ENCODE assay signal across 1 cellular context in genomic region chr1:180515857-180516388, GRCh38.
TF ChIP-seq lines count a peak whose summit lies in the region.

No MANE protein-coding gene starts in this region.

TF ChIP-seq in HepG2, 621 proteins besides CTCF, POLR2A, EP300 and RAD21 (continued from another document and continues in another):
- TF ChIP-seq AHDC1 (CRISPR knock-in tag; IDR thresholded peaks at IDR 0.05; ENCODE audit: borderline replicate concordance): no peak
- TF ChIP-seq ZNF234 (CRISPR knock-in tag; conservative IDR thresholded peaks at IDR 0.05): no peak
- 0 out of 2 replicates have a peak, but pooled peaks have one; percentile 27 for TF ChIP-seq ZNF335 (CRISPR knock-in tag; IDR thresholded peaks at IDR 0.05)
- no peak for TF ChIP-seq SRY (CRISPR knock-in tag; IDR thresholded peaks at IDR 0.05)
- no peak for TF ChIP-seq IRF9 (CRISPR knock-in tag; IDR thresholded peaks at IDR 0.05; ENCODE audit: borderline replicate concordance)
- TF ChIP-seq ZNF101 (CRISPR knock-in tag; IDR thresholded peaks at IDR 0.05; ENCODE audit: borderline replicate concordance, low read depth): no peak
- TF ChIP-seq ATM (IDR thresholded peaks at IDR 0.05; ENCODE audit: borderline replicate concordance): no peak
- TF ChIP-seq BATF2 (CRISPR knock-in tag; IDR thresholded peaks at IDR 0.05): no peak
- TF ChIP-seq ZFY (CRISPR knock-in tag; IDR thresholded peaks at IDR 0.05): peak; percentile 54
- TF ChIP-seq EEA1 (CRISPR knock-in tag; IDR thresholded peaks at IDR 0.05; ENCODE audit: borderline replicate concordance): no peak
- TF ChIP-seq ZFX (CRISPR knock-in tag; IDR thresholded peaks at IDR 0.05; ENCODE audit: low read depth): 0 out of 2 replicates have a peak, but pooled peaks have one; percentile 28
- TF ChIP-seq RAD51 (IDR thresholded peaks at IDR 0.05; ENCODE audit: borderline replicate concordance): no peak
- TF ChIP-seq HNF4A (CRISPR knock-in tag; IDR thresholded peaks at IDR 0.05): peak; percentile 13; the same call in 1 of the 2 replicates
- 0 out of 2 replicates have a peak, but pooled peaks have one; percentile 80 for TF ChIP-seq TP53 (CRISPR knock-in tag; conservative IDR thresholded peaks at IDR 0.05)
- no peak for TF ChIP-seq ZNF276 (CRISPR knock-in tag; IDR thresholded peaks at IDR 0.05; ENCODE audit: low read depth)
- TF ChIP-seq ZNF550 (CRISPR knock-in tag; IDR thresholded peaks at IDR 0.05; ENCODE audit: borderline replicate concordance): no peak
- TF ChIP-seq FOXA3 (CRISPR knock-in tag; IDR thresholded peaks at IDR 0.05): peak; percentile 41; the same call in 1 of the 2 replicates
- peak; percentile 95 for TF ChIP-seq STAG1 (CRISPR knock-in tag; IDR thresholded peaks at IDR 0.05)
- TF ChIP-seq ZNF839 (CRISPR knock-in tag; IDR thresholded peaks at IDR 0.05; ENCODE audit: borderline replicate concordance): no peak
- TF ChIP-seq HMG20B (CRISPR knock-in tag; conservative IDR thresholded peaks at IDR 0.05): no peak
- TF ChIP-seq GTF3A (CRISPR knock-in tag; conservative IDR thresholded peaks at IDR 0.05): no peak
- no peak for TF ChIP-seq FOXA1 (IDR thresholded peaks at IDR 0.05)
- TF ChIP-seq FOXA1 (CRISPR knock-in tag; IDR thresholded peaks at IDR 0.05): peak; percentile 5; the same call in 1 of the 2 replicates
- peak; percentile 22; the same call in 1 of the 2 replicates for TF ChIP-seq GMEB1 (CRISPR knock-in tag; IDR thresholded peaks at IDR 0.05; ENCODE audit: borderline replicate concordance)
- TF ChIP-seq ELF1 (CRISPR knock-in tag; IDR thresholded peaks at IDR 0.05): no peak
- no peak for TF ChIP-seq ZNF224 (CRISPR knock-in tag; IDR thresholded peaks at IDR 0.05)
- 0 out of 2 replicates have a peak, but pooled peaks have one; percentile 39 for TF ChIP-seq POGZ (CRISPR knock-in tag; IDR thresholded peaks at IDR 0.05)
- peak; percentile 48; the same call in 1 of the 2 replicates for TF ChIP-seq PITX1 (CRISPR knock-in tag; IDR thresholded peaks at IDR 0.05)
- TF ChIP-seq RORA (CRISPR knock-in tag; IDR thresholded peaks at IDR 0.05): no peak
- TF ChIP-seq ZNF614 (CRISPR knock-in tag; IDR thresholded peaks at IDR 0.05; ENCODE audit: borderline replicate concordance): 0 out of 2 replicates have a peak, but pooled peaks have one; percentile 18
- no peak for TF ChIP-seq SOX6 (IDR thresholded peaks at IDR 0.05)
- peak; percentile 50; the same call in 1 of the 2 replicates for TF ChIP-seq SOX6 (CRISPR knock-in tag; IDR thresholded peaks at IDR 0.05)
- no peak for TF ChIP-seq ZNF543 (CRISPR knock-in tag; IDR thresholded peaks at IDR 0.05)
- TF ChIP-seq ZSCAN31 (CRISPR knock-in tag; IDR thresholded peaks at IDR 0.05; ENCODE audit: low read depth): no peak
- TF ChIP-seq ARHGAP35 (CRISPR knock-in tag; IDR thresholded peaks at IDR 0.05; ENCODE audit: borderline replicate concordance): no peak
- TF ChIP-seq DBP (CRISPR knock-in tag; IDR thresholded peaks at IDR 0.05; ENCODE audit: not compliant biosample characterization): no peak
- TF ChIP-seq TARDBP (CRISPR knock-in tag; IDR thresholded peaks at IDR 0.05): no peak
- peak; percentile 41; the same call in 1 of the 2 replicates for TF ChIP-seq ZMYM4 (CRISPR knock-in tag; IDR thresholded peaks at IDR 0.05)
- TF ChIP-seq NR2F1 (CRISPR knock-in tag; IDR thresholded peaks at IDR 0.05): no peak
- no peak for TF ChIP-seq NFKB2 (CRISPR knock-in tag; IDR thresholded peaks at IDR 0.05; ENCODE audit: borderline replicate concordance)
- TF ChIP-seq ZC3H13 (CRISPR knock-in tag; IDR thresholded peaks at IDR 0.05): no peak
- TF ChIP-seq REPIN1 (CRISPR knock-in tag; IDR thresholded peaks at IDR 0.05; ENCODE audit: borderline replicate concordance, low read depth): 0 out of 2 replicates have a peak, but pooled peaks have one; percentile 18
- TF ChIP-seq ZGPAT (CRISPR knock-in tag; IDR thresholded peaks at IDR 0.05): peak; percentile 33; the same call in 1 of the 2 replicates
- TF ChIP-seq ZBTB42 (CRISPR knock-in tag; IDR thresholded peaks at IDR 0.05): no peak
- peak; percentile 89 for TF ChIP-seq SMC3 (IDR thresholded peaks at IDR 0.05; ENCODE audit: low read length)
- TF ChIP-seq NR2F6 (IDR thresholded peaks at IDR 0.05): no peak
- no peak for TF ChIP-seq NR2F6 (CRISPR knock-in tag; IDR thresholded peaks at IDR 0.05)
- peak; percentile 69 for TF ChIP-seq GATAD2A (CRISPR knock-in tag; IDR thresholded peaks at IDR 0.05)
- no peak; the same call in 1 of the 2 replicates for TF ChIP-seq MEF2D (CRISPR knock-in tag; IDR thresholded peaks at IDR 0.05)
- no peak for TF ChIP-seq GABPB1 (CRISPR knock-in tag; IDR thresholded peaks at IDR 0.05)
- peak; percentile 35 for TF ChIP-seq XRCC5 (optimal IDR thresholded peaks at IDR 0.05; ENCODE audit: low read length)
- 0 out of 2 replicates have a peak, but pooled peaks have one; percentile 18 for TF ChIP-seq FOXP4 (CRISPR knock-in tag; IDR thresholded peaks at IDR 0.05)
- no peak for TF ChIP-seq ZNF253 (CRISPR knock-in tag; IDR thresholded peaks at IDR 0.05; ENCODE audit: borderline replicate concordance)
- no peak for TF ChIP-seq MZF1 (CRISPR knock-in tag; IDR thresholded peaks at IDR 0.05; ENCODE audit: borderline replicate concordance)
- TF ChIP-seq DMAP1 (CRISPR knock-in tag; IDR thresholded peaks at IDR 0.05): 0 out of 2 replicates have a peak, but pooled peaks have one; percentile 29
- peak; percentile 51 for TF ChIP-seq TEAD3 (CRISPR knock-in tag; optimal IDR thresholded peaks at IDR 0.05; ENCODE audit: borderline replicate concordance)
- TF ChIP-seq ARNTL (CRISPR knock-in tag; IDR thresholded peaks at IDR 0.05): no peak
- 0 out of 2 replicates have a peak, but pooled peaks have one; percentile 12 for TF ChIP-seq SOX5 (CRISPR knock-in tag; IDR thresholded peaks at IDR 0.05; ENCODE audit: borderline replicate concordance)
- no peak for TF ChIP-seq KLF13 (CRISPR knock-in tag; IDR thresholded peaks at IDR 0.05)
